8 cellular contexts compared by ENCODE assay signal in genomic region chr6:113763883-113764282, GRCh38.
DNase-seq lines count a peak whose midpoint lies in the region; ATAC-seq, FAIRE-seq and TF ChIP-seq lines count a peak whose summit lies in the region.

No MANE protein-coding gene starts in this region.

- TF ChIP-seq POLR2A in suprapubic skin (IDR thresholded peaks at IDR 0.05) = no peak

- H3K36me3 ChIP-seq in suprapubic skin = no peaks in the 10 kb centered on the region

- no peaks in the 10 kb centered on the region for H3K27me3 ChIP-seq in suprapubic skin

- peak; percentile 62 for FAIRE-seq in HTR-8/SVneo (lab: Jason Lieb, UNC)

- H3K9me3 ChIP-seq in suprapubic skin = no peaks in the 10 kb centered on the region

- no peaks in the 10 kb centered on the region for H3K4me1 ChIP-seq in suprapubic skin

- peak; percentile 65 for ATAC-seq in GM21381 (IDR thresholded peaks at IDR 0.05; ENCODE audit: unreplicated experiment)

- H3K27ac Mint-ChIP-seq in mesothelial cell of epicardium = no peak overlapping the region

- H3K27me3 Mint-ChIP-seq in mesothelial cell of epicardium (ENCODE audit: low read depth) = no peaks in the 10 kb centered on the region

- H3K4me1 Mint-ChIP-seq in mesothelial cell of epicardium = peaks cover 10% of the 10 kb centered on the region

- H3K4me3 Mint-ChIP-seq in mesothelial cell of epicardium = no peak overlapping the region

- no peaks in the 10 kb centered on the region for H3K9me3 Mint-ChIP-seq in mesothelial cell of epicardium

- TF ChIP-seq CTCF in fibroblast of pulmonary artery (IDR thresholded peaks at IDR 0.05; ENCODE audit: low read length, missing control alignments) (no peak), suprapubic skin (IDR thresholded peaks at IDR 0.05) (no peak), mesothelial cell of epicardium (IDR thresholded peaks at IDR 0.05; ENCODE audit: unreplicated experiment) (no peak)

- H3K27ac ChIP-seq in suprapubic skin = no peak overlapping the region

- DNase-seq in Daoy (ENCODE audit: low read depth) (peak; percentile 77), HTR-8/SVneo (ENCODE audit: insufficient read length, low spot score) (no peak), fibroblast of pulmonary artery (ENCODE audit: low read depth) (peak; percentile 77), DMS79 treated with DMSO at 0.1 percent for 48 hours (lab: John Stamatoyannopoulos, UW) (no peak), suprapubic skin (ENCODE audit: low spot score in 2 of 2) (no peak), activated gamma-delta T cell treated with Interleukin-2 at 50 U/mL for 16 hours (no peak), mesothelial cell of epicardium (ENCODE audit: low spot score in 2 of 2, unreplicated experiment in 2 of 2) (no peak)

- no peak for TF ChIP-seq EP300 in suprapubic skin (IDR thresholded peaks at IDR 0.05)

- H3K36me3 Mint-ChIP-seq in mesothelial cell of epicardium = no peaks in the 10 kb centered on the region

- 78% methylated on average over 2 of the region's 2 CpGs for WGBS in suprapubic skin

- no peak overlapping the region for H3K4me3 ChIP-seq in fibroblast of pulmonary artery (replicated peaks; ENCODE audit: low read depth, low read length)
- no peak overlapping the region for H3K4me3 ChIP-seq in suprapubic skin

Comparison
In these comparisons a context has a peak if more than half of its experiments do, and no peak if none do; other contexts are left out.
1. DNase-seq: peak in Daoy (single experiment) and fibroblast of pulmonary artery (single experiment); none in HTR-8/SVneo (single experiment), DMS79 treated with DMSO at 0.1 percent for 48 hours (single experiment), suprapubic skin (0 of 2), activated gamma-delta T cell treated with Interleukin-2 at 50 U/mL for 16 hours (single experiment) and mesothelial cell of epicardium (0 of 2).